ENCODE assay signal across 17 cellular contexts in genomic region chr17:4017377-4017776, GRCh38. TPM values are rescaled to one million over a fixed set of nuclear protein-coding genes. Genes with fewer than 3 reads are reported as not detected.
A peak's percentile ranks its signal among the peaks of the same experiment; 100 is the strongest.
DNase-seq lines count a peak whose midpoint lies in the region; ATAC-seq, FAIRE-seq and TF ChIP-seq lines count a peak whose summit lies in the region.
"Had no signal": no experiment of that assay in that cellular context is flagged by ENCODE, and none has a peak within 500 bp of the region (broad histone marks: within the 10 kb centered on the region; RNA-seq: fewer than 3 reads in every experiment).

No MANE protein-coding gene starts in this region.

- H3K36me3 ChIP-seq in Karpas-422 (ENCODE audit: insufficient read depth, low read length): peaks cover 30% of the 10 kb centered on the region
- H3K36me3 ChIP-seq in kidney (ENCODE audit: control insufficient read depth in 1 of 2, insufficient read depth in 2 of 2, low read length in 2 of 2): peaks cover 51 to 81% of the 10 kb centered on the region in 2 donors

- no peaks in the 10 kb centered on the region for H3K4me1 Mint-ChIP-seq in chondrocyte (ENCODE audit: low read depth)
- H3K4me1 Mint-ChIP-seq: natural killer cell had no signal

- H3K27ac ChIP-seq in Karpas-422 (ENCODE audit: low read length) (no peak overlapping the region), kidney (ENCODE audit: low read depth in 2 of 2, low read length in 2 of 2) (no peak overlapping the region)
- H3K27ac ChIP-seq: heart left ventricle, sigmoid colon, stomach had no signal

- H3K9ac ChIP-seq in Karpas-422 (ENCODE audit: low read length) (no peak overlapping the region), kidney (ENCODE audit: low read length in 2 of 2) (no peak overlapping the region)

- no peak overlapping the region for H2AFZ ChIP-seq in Karpas-422 (ENCODE audit: low read length)

- peaks cover 54% of the 10 kb centered on the region for H3K36me3 Mint-ChIP-seq in chondrocyte (ENCODE audit: low read depth)

- H3K4me3 ChIP-seq in Karpas-422 (ENCODE audit: low read length) (no peak overlapping the region), kidney (ENCODE audit: low read length in 2 of 2) (no peak overlapping the region)
- H3K4me3 ChIP-seq: heart left ventricle, sigmoid colon, stomach had no signal

- TF ChIP-seq CTCF in GM10266 (IDR thresholded peaks at IDR 0.05; ENCODE audit: control insufficient read depth, insufficient read depth, low read depth, missing control alignments): peak; percentile 30
- peak; percentile 47 for TF ChIP-seq CTCF in chondrocyte (IDR thresholded peaks at IDR 0.05)
- no peak for TF ChIP-seq CTCF in omental fat pad (IDR thresholded peaks at IDR 0.05)
- TF ChIP-seq CTCF in kidney (IDR thresholded peaks at IDR 0.05; ENCODE audit: borderline replicate concordance, extremely low read depth, insufficient read depth): no peak

- H3K4me1 ChIP-seq in Karpas-422 (ENCODE audit: low read length): no peaks in the 10 kb centered on the region
- no peaks in the 10 kb centered on the region for H3K4me1 ChIP-seq in kidney (ENCODE audit: control insufficient read depth in 1 of 2, insufficient read depth in 1 of 2, low read depth in 1 of 2, low read length in 2 of 2)
- H3K4me1 ChIP-seq: heart left ventricle, sigmoid colon, stomach had no signal

- H3K9me3 Mint-ChIP-seq in chondrocyte (ENCODE audit: low read depth): no peaks in the 10 kb centered on the region
- H3K9me3 Mint-ChIP-seq: activated naive CD4-positive, alpha-beta T cell treated with anti-CD3 and anti-CD28 coated beads for 36 hours; natural killer cell had no signal

- H3K9me3 ChIP-seq in Karpas-422 (ENCODE audit: low read length): no peaks in the 10 kb centered on the region
- H3K9me3 ChIP-seq in kidney (ENCODE audit: control insufficient read depth in 1 of 2, low read length in 2 of 2): no peaks in the 10 kb centered on the region
- H3K9me3 ChIP-seq: heart left ventricle, sigmoid colon, stomach had no signal

- H3K27me3 ChIP-seq in Karpas-422 (ENCODE audit: low read length): no peaks in the 10 kb centered on the region
- H3K27me3 ChIP-seq: heart left ventricle, sigmoid colon, stomach had no signal

- H3K4me3 Mint-ChIP-seq in chondrocyte (ENCODE audit: unreplicated experiment): no peak overlapping the region
- H3K4me3 Mint-ChIP-seq: activated naive CD4-positive, alpha-beta T cell treated with anti-CD3 and anti-CD28 coated beads for 36 hours; natural killer cell had no signal

- H3K9me2 ChIP-seq in Karpas-422 (replicated peaks; ENCODE audit: insufficient read depth, low read length): no peaks in the 10 kb centered on the region

- no peak overlapping the region for H3K4me2 ChIP-seq in Karpas-422 (ENCODE audit: low read depth, low read length, poor library complexity, severe bottlenecking)

- no peaks in the 10 kb centered on the region for H3K79me2 ChIP-seq in Karpas-422 (ENCODE audit: low read length)

- H3K27ac Mint-ChIP-seq in chondrocyte (ENCODE audit: unreplicated experiment): no peak overlapping the region
- H3K27ac Mint-ChIP-seq: activated naive CD4-positive, alpha-beta T cell treated with anti-CD3 and anti-CD28 coated beads for 36 hours; natural killer cell had no signal

- no peaks in the 10 kb centered on the region for H3K27me3 Mint-ChIP-seq in chondrocyte (ENCODE audit: low read depth)

- intact Hi-C loops in kidney (cut with DNase I): no loop called here

- ATAC-seq in omental fat pad (ENCODE audit: low FRiP score) (peak; percentile 23), GM19463 (IDR thresholded peaks at IDR 0.05; ENCODE audit: unreplicated experiment) (no peak), HG03045 (IDR thresholded peaks at IDR 0.05; ENCODE audit: unreplicated experiment) (no peak)
- ATAC-seq: left ventricle myocardium superior, natural killer cell had no signal

- DNase-seq in GM10266 (ENCODE audit: extremely low spot score) (no peak), Karpas-422 (peak; percentile 68), chondrocyte (ENCODE audit: low spot score) (no peak), omental fat pad (ENCODE audit: low spot score) (no peak), cortex of kidney (lab: John Stamatoyannopoulos, UW) (no peak), kidney (no peak)
- DNase-seq: activated naive CD4-positive, alpha-beta T cell treated with anti-CD3 and anti-CD28 coated beads for 36 hours; heart left ventricle; left ventricle myocardium superior; natural killer cell; NCI-H345; sigmoid colon; stomach had no signal

- no peak for FAIRE-seq in kidney (lab: Jason Lieb, UNC)
- FAIRE-seq: endometrium, G401.6 had no signal

- H4K20me1 ChIP-seq in Karpas-422 (ENCODE audit: insufficient read depth, low read depth, low read length): no peaks in the 10 kb centered on the region

RNA-seq across cellular contexts. Expression of gene ATP2A3, which starts 53.1 kb away (rescaled TPM):
- 101 and 204 TPM in 2 replicates for total RNA-seq in Karpas-422 (2014; rRNA removed; shearing (Covaris generic); ENCODE audit: low replicate concordance)
- 0.53 to 1.7 TPM (median 1.5 TPM) in 3 replicates for total RNA-seq in chondrocyte
- 10 to 100 TPM in 1 of 4 donors, 1 to 10 TPM in 3; 2.9 to 12.3 (median 5.5) TPM for total RNA-seq in omental fat pad
- total RNA-seq in kidney: 52.1 TPM
- polyA plus RNA-seq in kidney (ENCODE audit: insufficient read depth, low read depth, low replicate concordance): 9.4 TPM

Comparison
In these comparisons a context has a peak if more than half of its experiments do, and no peak if none do; other contexts are left out.
1. CTCF ChIP-seq: peak in GM10266 (single experiment) and chondrocyte (single experiment); none in omental fat pad (0 of 3) and kidney (single experiment).